Comparison of ENCODE assay signal across 13 cellular contexts in the genomic region with DNA sequence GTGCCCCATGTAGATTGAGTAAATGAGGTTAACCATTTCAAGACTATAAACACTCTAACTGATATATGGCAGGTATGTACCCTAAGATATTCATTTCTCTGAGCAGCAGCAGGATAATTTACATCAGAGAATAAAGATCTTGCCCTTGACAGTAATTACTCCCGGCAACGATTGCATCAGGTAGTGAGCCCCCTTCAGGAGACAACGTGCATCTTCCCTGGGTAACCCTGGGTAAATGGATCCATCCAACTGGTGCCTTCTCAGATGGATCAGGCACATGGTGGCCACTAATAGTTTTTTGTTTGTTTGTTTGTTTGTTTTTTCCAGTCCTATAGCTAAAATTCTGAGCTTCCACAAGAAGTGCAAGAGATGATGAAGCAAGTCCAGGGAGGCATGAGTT.
A peak's percentile ranks its signal among the peaks of the same experiment; 100 is the strongest.
DNase-seq lines count a peak whose midpoint lies in the region; ATAC-seq and TF ChIP-seq lines count a peak whose summit lies in the region.
"Had no signal": no experiment of that assay in that cellular context is flagged by ENCODE, and none has a peak within 500 bp of the region (broad histone marks: within the 10 kb centered on the region; RNA-seq: fewer than 3 reads in every experiment).

No MANE protein-coding gene starts in this region.

- H3K36me3 ChIP-seq in HEK293 (ENCODE audit: control insufficient read depth in 2 of 2, insufficient read depth in 1 of 2, low read length in 2 of 2) (no peaks in the 10 kb centered on the region), NT2/D1 (ENCODE audit: insufficient read depth, insufficient read length, low read length) (no peaks in the 10 kb centered on the region)

- no peak overlapping the region for H3K4me3 Mint-ChIP-seq in natural killer cell

- H3K9me3 Mint-ChIP-seq in natural killer cell: peaks cover 2% of the 10 kb centered on the region in 2 donors

- no peaks in the 10 kb centered on the region for H3K27me3 ChIP-seq in NT2/D1 (ENCODE audit: insufficient read depth, insufficient read length)

- no peaks in the 10 kb centered on the region for H3K9me3 ChIP-seq in HEK293 (ENCODE audit: control insufficient read depth, insufficient read depth, low read depth, low read length)
- no peaks in the 10 kb centered on the region for H3K9me3 ChIP-seq in NT2/D1 (ENCODE audit: insufficient read depth, low read length)
- H3K9me3 ChIP-seq: psoas muscle had no signal

- in situ Hi-C loops in GM13977 (cut with MboI; ENCODE audit: low pct_unique_long_range_greater_than_20kb, low sequenced_read_pairs, unreplicated experiment): no loop called here

- POLR2A ChIA-PET in HEK293 (lab: Yijun Ruan, JAX): no interaction called here

- TF ChIP-seq CTCF in GM13977 (IDR thresholded peaks at IDR 0.05; ENCODE audit: extremely low read depth, insufficient read depth, missing control alignments): peak; percentile 39
- TF ChIP-seq CTCF in HEK293 (tag by site-specific recombination; IDR thresholded peaks at IDR 0.05): no peak
- no peak for TF ChIP-seq CTCF in foreskin fibroblast (IDR thresholded peaks at IDR 0.05; ENCODE audit: low read depth, low read length)
- no peak for TF ChIP-seq CTCF in natural killer cell (IDR thresholded peaks at IDR 0.05)

- no peak for ATAC-seq in sciatic nerve
- ATAC-seq in GM18520 (IDR thresholded peaks at IDR 0.05; ENCODE audit: unreplicated experiment): no peak
- no peak for ATAC-seq in natural killer cell
- ATAC-seq: psoas muscle had no signal

- H3K4me3 ChIP-seq in HEK293 (ENCODE audit: low read depth, low read length) (no peak overlapping the region), NT2/D1 (ENCODE audit: insufficient read length, low read depth) (no peak overlapping the region), foreskin fibroblast (ENCODE audit: low read depth in 1 of 2, low read length in 2 of 2) (no peak overlapping the region)
- H3K4me3 ChIP-seq: psoas muscle had no signal

- H3K27ac ChIP-seq in HEK293 (ENCODE audit: extremely low read depth, low read depth, low read length): no peak overlapping the region
- H3K27ac ChIP-seq: psoas muscle had no signal

- no peak overlapping the region for H3K27ac Mint-ChIP-seq in natural killer cell

- no peaks in the 10 kb centered on the region for H3K27me3 Mint-ChIP-seq in natural killer cell (ENCODE audit: low read depth in 2 of 2)

- intact Hi-C loops in sciatic nerve (cut with DNase I): no loop called here
- intact Hi-C loops in natural killer cell (cut with micrococcal nuclease): no loop called here

- peaks cover 3% of the 10 kb centered on the region; the same call in 1 of the 2 replicates for H3K4me1 ChIP-seq in HEK293 (ENCODE audit: control insufficient read depth, insufficient read depth, low read length)
- H3K4me1 ChIP-seq in NT2/D1 (ENCODE audit: insufficient read depth, insufficient read length): no peaks in the 10 kb centered on the region
- H3K4me1 ChIP-seq: psoas muscle had no signal

- CTCF ChIA-PET in HEK293 (lab: Yijun Ruan, JAX): interaction anchor here (0.6 to 1.5 kb wide), 10 partner anchors 9 to 278 kb away, joined by 3 to 6 read pairs (median 3); no protein-coding TSS in a partner anchor

- H3K9ac ChIP-seq in NT2/D1 (ENCODE audit: insufficient read length, low read depth): no peak overlapping the region

- H3K36me3 Mint-ChIP-seq in natural killer cell: no peaks in the 10 kb centered on the region

- DNase-seq in GM13977 (ENCODE audit: low spot score) (no peak), NT2/D1 (ENCODE audit: low read depth, low spot score) (peak; percentile 5), iPS-NIHi11 (ENCODE audit: low spot score) (peak; percentile 48), sciatic nerve (ENCODE audit: low spot score) (no peak), foreskin fibroblast (no peak), natural killer cell (no peak)
- DNase-seq: activated T-cell treated with anti-CD3 and anti-CD28 coated beads, Interleukin-2, amount 50 U/mL, for 1 hour; dermis blood vessel endothelial cell; NCI-H1694 treated with DMSO at 0.1 percent for 48 hours; psoas muscle; T-helper 2 cell had no signal

- no peaks in the 10 kb centered on the region for H3K4me1 Mint-ChIP-seq in natural killer cell

TF ChIP-seq in HEK293, 187 proteins besides CTCF, POLR2A, EP300 and RAD21:
- TF ChIP-seq, protein P1, sequence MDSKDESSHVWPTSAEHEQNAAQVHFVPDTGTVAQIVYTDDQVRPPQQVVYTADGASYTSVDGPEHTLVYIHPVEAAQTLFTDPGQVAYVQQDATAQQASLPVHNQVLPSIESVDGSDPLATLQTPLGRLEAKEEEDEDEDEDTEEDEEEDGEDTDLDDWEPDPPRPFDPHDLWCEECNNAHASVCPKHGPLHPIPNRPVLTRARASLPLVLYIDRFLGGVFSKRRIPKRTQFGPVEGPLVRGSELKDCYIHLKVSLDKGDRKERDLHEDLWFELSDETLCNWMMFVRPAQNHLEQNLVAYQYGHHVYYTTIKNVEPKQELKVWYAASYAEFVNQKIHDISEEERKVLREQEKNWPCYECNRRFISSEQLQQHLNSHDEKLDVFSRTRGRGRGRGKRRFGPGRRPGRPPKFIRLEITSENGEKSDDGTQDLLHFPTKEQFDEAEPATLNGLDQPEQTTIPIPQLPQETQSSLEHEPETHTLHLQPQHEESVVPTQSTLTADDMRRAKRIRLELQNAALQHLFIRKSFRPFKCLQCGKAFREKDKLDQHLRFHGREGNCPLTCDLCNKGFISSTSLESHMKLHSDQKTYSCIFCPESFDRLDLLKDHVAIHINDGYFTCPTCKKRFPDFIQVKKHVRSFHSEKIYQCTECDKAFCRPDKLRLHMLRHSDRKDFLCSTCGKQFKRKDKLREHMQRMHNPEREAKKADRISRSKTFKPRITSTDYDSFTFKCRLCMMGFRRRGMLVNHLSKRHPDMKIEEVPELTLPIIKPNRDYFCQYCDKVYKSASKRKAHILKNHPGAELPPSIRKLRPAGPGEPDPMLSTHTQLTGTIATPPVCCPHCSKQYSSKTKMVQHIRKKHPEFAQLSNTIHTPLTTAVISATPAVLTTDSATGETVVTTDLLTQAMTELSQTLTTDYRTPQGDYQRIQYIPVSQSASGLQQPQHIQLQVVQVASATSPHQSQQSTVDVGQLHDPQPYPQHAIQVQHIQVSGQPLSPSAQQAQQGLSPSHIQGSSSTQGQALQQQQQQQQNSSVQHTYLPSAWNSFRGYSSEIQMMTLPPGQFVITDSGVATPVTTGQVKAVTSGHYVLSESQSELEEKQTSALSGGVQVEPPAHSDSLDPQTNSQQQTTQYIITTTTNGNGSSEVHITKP (tag by site-specific recombination; IDR thresholded peaks at IDR 0.05): peak; percentile 51
- TF ChIP-seq ZFP3 (tag by site-specific recombination; IDR thresholded peaks at IDR 0.05; ENCODE audit: low read depth) (no peak), ZNF555 (tag by site-specific recombination; conservative IDR thresholded peaks at IDR 0.05) (no peak)

Comparison
In these comparisons a context has a peak if more than half of its experiments do, and no peak if none do; other contexts are left out.
1. DNase-seq: peak in NT2/D1 (single experiment) and iPS-NIHi11 (single experiment); none in GM13977 (single experiment), sciatic nerve (single experiment), foreskin fibroblast (0 of 2) and natural killer cell (single experiment).